In the genomic region with DNA sequence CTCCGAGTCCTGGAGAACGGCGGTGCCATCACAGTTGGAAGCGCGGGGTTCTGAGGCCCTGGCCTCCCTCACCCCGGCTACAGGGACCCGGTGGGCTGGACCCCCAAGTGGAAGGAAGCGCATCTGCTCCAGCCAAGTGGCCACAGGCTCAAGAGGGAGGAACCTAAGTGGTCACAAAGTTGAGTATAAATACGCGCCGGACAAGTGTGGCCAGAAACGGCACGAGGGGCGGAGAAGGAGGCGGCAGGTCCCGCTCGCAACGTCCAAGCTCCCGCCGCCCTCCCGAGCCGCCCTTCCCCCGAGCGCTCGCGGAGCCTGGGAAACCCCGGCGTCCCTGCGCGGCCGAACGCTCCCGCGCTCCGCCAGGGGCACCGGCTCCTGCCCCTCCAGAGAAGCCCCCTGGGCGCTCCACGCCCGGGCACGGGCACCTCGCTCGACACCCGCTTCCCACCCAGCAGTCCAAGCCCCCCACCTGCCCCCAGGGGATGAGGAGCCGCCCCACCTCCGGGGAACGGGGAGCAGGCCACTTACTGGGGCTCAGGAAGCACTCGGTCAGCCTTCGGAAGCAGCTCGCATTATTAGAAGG, we compare ENCODE assay signal across 10 cellular contexts. TPM values are rescaled to one million over a fixed set of nuclear protein-coding genes. Genes with fewer than 3 reads are reported as not detected.
A peak's percentile ranks its signal among the peaks of the same experiment; 100 is the strongest.
DNase-seq lines count a peak whose midpoint lies in the region; ATAC-seq and TF ChIP-seq lines count a peak whose summit lies in the region.
"Had no signal": no experiment of that assay in that cellular context is flagged by ENCODE, and none has a peak within 500 bp of the region (broad histone marks: within the 10 kb centered on the region; RNA-seq: fewer than 3 reads in every experiment).

No MANE protein-coding gene starts in this region.

- peaks cover 18% of the 10 kb centered on the region for H3K27me3 Mint-ChIP-seq in glutamatergic neuron (ENCODE audit: unreplicated experiment)

- no peak overlapping the region for H3K23ac ChIP-seq in trophoblast cell (ENCODE audit: low read length)

- no peak overlapping the region for H4K12ac ChIP-seq in trophoblast cell (ENCODE audit: low read depth, low read length)

- H3K4me1 ChIP-seq in trophoblast cell (ENCODE audit: control insufficient read depth in 1 of 2, insufficient read depth in 2 of 2, low read length in 2 of 2): peaks cover 17 to 21% of the 10 kb centered on the region in 2 experiments

- peaks cover 9% of the 10 kb centered on the region for H3K79me2 ChIP-seq in trophoblast cell (ENCODE audit: control insufficient read depth, insufficient read depth, low read length, poor library complexity)

- peaks cover 19% of the 10 kb centered on the region for H3K4me1 Mint-ChIP-seq in glutamatergic neuron (ENCODE audit: low read depth, unreplicated experiment)

- peak overlapping the region; percentile 16 for H4K91ac ChIP-seq in trophoblast cell (ENCODE audit: low read depth, low read length)

- no peak for TF ChIP-seq CTCF in glutamatergic neuron (IDR thresholded peaks at IDR 0.05; ENCODE audit: partially characterized antibody, unreplicated experiment)

- no peaks in the 10 kb centered on the region for H3K36me3 Mint-ChIP-seq in glutamatergic neuron (ENCODE audit: unreplicated experiment)

- peaks cover 8% of the 10 kb centered on the region for H3K9me3 Mint-ChIP-seq in glutamatergic neuron (ENCODE audit: unreplicated experiment)
- H3K9me3 Mint-ChIP-seq: dendritic cell treated with granulocyte-macrophage colony-stimulating factor and Interleukin-4, amounts not matched to agents 40 ng/mL and 50 ng/mL, for 4 days had no signal

- peak overlapping the region; percentile 58 for H2AFZ ChIP-seq in trophoblast cell (ENCODE audit: insufficient read depth, low read length, poor library complexity)

- peak overlapping the region; percentile 22 for H3K18ac ChIP-seq in trophoblast cell (ENCODE audit: low read length)

- H3K27me3 ChIP-seq in trophoblast cell (ENCODE audit: insufficient read depth, low read length): peaks cover 31% of the 10 kb centered on the region

- H3K4ac ChIP-seq in trophoblast cell (ENCODE audit: low read depth, low read length): peak overlapping the region; percentile 39

- H3K4me2 ChIP-seq in trophoblast cell (ENCODE audit: low read length): peak overlapping the region; percentile 80

- no peak overlapping the region for H2BK12ac ChIP-seq in trophoblast cell (ENCODE audit: low read length)

- H4K8ac ChIP-seq in trophoblast cell (ENCODE audit: low read depth, low read length): peak overlapping the region; percentile 71

- peak overlapping the region; percentile 62 for H3K14ac ChIP-seq in trophoblast cell (ENCODE audit: low read length)

- H3K9ac ChIP-seq in trophoblast cell (ENCODE audit: low read length): peak overlapping the region; percentile 86

- H3K27ac Mint-ChIP-seq in glutamatergic neuron (ENCODE audit: unreplicated experiment): no peak overlapping the region
- H3K27ac Mint-ChIP-seq: dendritic cell treated with granulocyte-macrophage colony-stimulating factor and Interleukin-4, amounts not matched to agents 40 ng/mL and 50 ng/mL, for 4 days had no signal

- peak overlapping the region; percentile 84 for H3K4me3 ChIP-seq in trophoblast cell (ENCODE audit: low read depth, low read length)

- H2AK5ac ChIP-seq in trophoblast cell (ENCODE audit: low read length): no peak overlapping the region

- DNase-seq in AG20443 (ENCODE audit: low spot score) (peak; percentile 24), NCI-H1105 treated with DMSO at 0.1 percent for 48 hours (lab: John Stamatoyannopoulos, UW) (peak; percentile 31), glutamatergic neuron (peak; percentile 53), trophoblast cell (peak in 1 of 2 donors; percentile 48), NCI-H1436 (lab: John Stamatoyannopoulos, UW) (no peak), nucleus accumbens (lab: John Stamatoyannopoulos, UW) (no peak), COLO829 (ENCODE audit: low spot score) (no peak)
- DNase-seq: DND-41 had no signal

- peak overlapping the region; percentile 12 for H3K27ac ChIP-seq in trophoblast cell (ENCODE audit: low read depth, low read length)

- H3K79me1 ChIP-seq in trophoblast cell (ENCODE audit: low read length): peaks cover 19% of the 10 kb centered on the region

- no peaks in the 10 kb centered on the region for H3K9me3 ChIP-seq in trophoblast cell (ENCODE audit: insufficient read depth, low read depth, low read length)

- no peak overlapping the region for H2BK120ac ChIP-seq in trophoblast cell (ENCODE audit: insufficient read depth, low read length, poor library complexity)

- WGBS in trophoblast cell (ENCODE audit: extremely low coverage, insufficient coverage, insufficient read length): no CpG with 5 or more reads among the region's 49 CpGs

- H3K36me3 ChIP-seq in trophoblast cell (ENCODE audit: control insufficient read depth in 1 of 2, insufficient read depth in 2 of 2, low read length in 2 of 2): no peaks in the 10 kb centered on the region

- H2BK5ac ChIP-seq in trophoblast cell (ENCODE audit: low read depth, low read length, poor library complexity): no peak overlapping the region

- ATAC-seq in HG02759 (IDR thresholded peaks at IDR 0.05; ENCODE audit: unreplicated experiment): no peak

- peak overlapping the region; percentile 87 for H3K4me3 Mint-ChIP-seq in glutamatergic neuron (ENCODE audit: unreplicated experiment)
- H3K4me3 Mint-ChIP-seq: dendritic cell treated with granulocyte-macrophage colony-stimulating factor and Interleukin-4, amounts not matched to agents 40 ng/mL and 50 ng/mL, for 4 days had no signal

RNA-seq across cellular contexts. Expression of gene PDE10A, which starts 1.5 kb away (rescaled TPM):
- total RNA-seq in glutamatergic neuron (ENCODE audit: unreplicated experiment): 24.5 TPM
- polyA plus RNA-seq in trophoblast cell (2013): 4.5 and 4.9 TPM in 2 replicates

Comparison
In these comparisons a context has a peak if more than half of its experiments do, and no peak if none do; other contexts are left out.
1. DNase-seq: peak in AG20443 (single experiment), NCI-H1105 treated with DMSO at 0.1 percent for 48 hours (single experiment) and glutamatergic neuron (single experiment); none in NCI-H1436 (single experiment), nucleus accumbens (0 of 56) and COLO829 (single experiment).